ENCODE assay signal across 14 cellular contexts in the genomic region with DNA sequence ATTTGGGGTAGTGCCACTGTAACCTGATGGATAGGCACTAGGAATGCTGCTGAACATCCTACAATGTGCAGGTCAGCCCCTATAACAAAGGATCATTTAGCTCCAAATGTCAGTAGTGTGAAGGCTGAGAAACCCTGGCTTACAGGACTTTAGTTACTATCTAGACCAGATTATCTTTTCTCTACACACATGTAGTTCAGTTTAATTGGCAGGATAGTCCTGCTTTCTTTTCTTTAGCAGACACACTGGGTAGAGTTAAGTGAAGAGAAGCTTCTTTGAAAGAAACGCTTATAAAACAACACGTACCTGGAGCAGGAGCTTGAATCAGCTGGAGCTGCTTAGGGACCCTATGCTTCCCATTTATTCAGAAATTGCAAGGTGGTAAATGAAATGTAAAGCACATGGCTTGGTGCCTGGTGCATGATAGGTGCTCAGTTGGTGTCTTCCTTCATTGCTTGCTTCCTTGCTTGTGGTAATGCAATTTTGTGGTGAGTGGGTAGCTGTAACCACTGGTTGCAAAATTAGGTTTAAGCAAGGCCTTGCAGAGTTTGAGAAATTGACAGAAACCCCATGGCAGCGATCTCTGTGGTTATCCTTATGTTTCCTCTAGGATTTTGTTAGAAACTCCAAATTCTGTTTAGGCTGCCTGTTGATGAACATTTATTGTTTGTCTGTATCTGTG. TPM values are rescaled to one million over a fixed set of nuclear protein-coding genes. Genes with fewer than 3 reads are reported as not detected.
DNase-seq lines count a peak whose midpoint lies in the region; TF ChIP-seq lines count a peak whose summit lies in the region.
"Had no signal": no experiment of that assay in that cellular context is flagged by ENCODE, and none has a peak within 500 bp of the region (broad histone marks: within the 10 kb centered on the region; RNA-seq: fewer than 3 reads in every experiment).

No MANE protein-coding gene starts in this region.

- TF ChIP-seq CTCF in endodermal cell (conservative IDR thresholded peaks at IDR 0.05), result no peak

- H3K27ac ChIP-seq in adipose tissue (ENCODE audit: low read depth, low read length), result peak overlapping the region; percentile 25
- peak overlapping the region; percentile 17 for H3K27ac ChIP-seq in neuronal stem cell (replicated peaks; ENCODE audit: low read length)
- no peak overlapping the region for H3K27ac ChIP-seq in endodermal cell (ENCODE audit: low read depth, low read length)
- H3K27ac ChIP-seq: testis had no signal

- no peak overlapping the region for H3K4me3 Mint-ChIP-seq in endodermal cell

- H3K4me1 ChIP-seq in neuronal stem cell (ENCODE audit: control insufficient read depth in 2 of 2, insufficient read depth in 1 of 2, low read depth in 1 of 2, low read length in 2 of 2), result peaks cover 7 to 13% of the 10 kb centered on the region in 2 donors
- peaks cover 18% of the 10 kb centered on the region for H3K4me1 ChIP-seq in endodermal cell (ENCODE audit: control insufficient read depth, insufficient read depth, low read length)

- no peak overlapping the region for H3K18ac ChIP-seq in neuronal stem cell (ENCODE audit: low read length)

- H2AK5ac ChIP-seq in neuronal stem cell (ENCODE audit: low read depth, low read length), result no peak overlapping the region

- H2BK120ac ChIP-seq in neuronal stem cell (ENCODE audit: low read depth, low read length), result no peak overlapping the region

- H3K27me3 ChIP-seq in neuronal stem cell (ENCODE audit: control insufficient read depth in 3 of 3, insufficient read depth in 3 of 3, low read depth in 1 of 3, low read length in 3 of 3) (no peaks in the 10 kb centered on the region), endodermal cell (ENCODE audit: control insufficient read depth, insufficient read depth, low read length, poor library complexity, severe bottlenecking) (no peaks in the 10 kb centered on the region)
- H3K27me3 ChIP-seq: testis had no signal

- H2BK15ac ChIP-seq in neuronal stem cell (ENCODE audit: low read length), result no peak overlapping the region

- H3K79me1 ChIP-seq in neuronal stem cell (ENCODE audit: low read depth, low read length), result no peaks in the 10 kb centered on the region

- H3K9me3 ChIP-seq in neuronal stem cell (replicated peaks in 1 of 2; ENCODE audit: control insufficient read depth in 2 of 2, insufficient read depth in 1 of 2, low read depth in 1 of 2, low read length in 2 of 2) (no peaks in the 10 kb centered on the region), endodermal cell (ENCODE audit: control insufficient read depth, low read length) (no peaks in the 10 kb centered on the region)
- H3K9me3 ChIP-seq: testis had no signal

- H3K4me1 Mint-ChIP-seq in endodermal cell, result peaks cover 62% of the 10 kb centered on the region

- H4K8ac ChIP-seq in neuronal stem cell (ENCODE audit: low read depth, low read length), result no peak overlapping the region

- no peak overlapping the region for H2BK5ac ChIP-seq in neuronal stem cell (ENCODE audit: low read length)

- no peak overlapping the region for H3K4ac ChIP-seq in neuronal stem cell (ENCODE audit: low read length)

- H3K4me3 ChIP-seq in neuronal stem cell (ENCODE audit: low read length in 2 of 2) (no peak overlapping the region), endodermal cell (ENCODE audit: low read length) (no peak overlapping the region)
- H3K4me3 ChIP-seq: testis had no signal

- H2AFZ ChIP-seq in neuronal stem cell (ENCODE audit: low read length), result no peak overlapping the region

- no peak overlapping the region for H2BK12ac ChIP-seq in neuronal stem cell (ENCODE audit: low read length)

- H4K91ac ChIP-seq in neuronal stem cell (ENCODE audit: low read depth, low read length, poor library complexity), result no peak overlapping the region

- no peak overlapping the region for H3K9ac ChIP-seq in neuronal stem cell (ENCODE audit: low read depth, low read length, poor library complexity)
- H3K9ac ChIP-seq in endodermal cell (ENCODE audit: extremely low read depth, low read length, poor library complexity, severe bottlenecking), result no peak overlapping the region

- peaks cover 11% of the 10 kb centered on the region for H3K36me3 Mint-ChIP-seq in endodermal cell (ENCODE audit: low read depth)

- no peak overlapping the region for H3K23ac ChIP-seq in neuronal stem cell (ENCODE audit: low read depth, low read length, poor library complexity)

- no peak overlapping the region for H3K27ac Mint-ChIP-seq in endodermal cell

- H3K36me3 ChIP-seq in neuronal stem cell (replicated peaks in 1 of 2; ENCODE audit: control insufficient read depth in 2 of 2, insufficient read depth in 2 of 2, low read length in 2 of 2) (peaks cover 0 to 15% of the 10 kb centered on the region in 2 donors), endodermal cell (ENCODE audit: control insufficient read depth, insufficient read depth, low read length) (peaks cover 6% of the 10 kb centered on the region)

- H3K4me2 ChIP-seq in neuronal stem cell (ENCODE audit: insufficient read depth, low read length, poor library complexity, severe bottlenecking), result no peak overlapping the region

- H3K27me3 Mint-ChIP-seq in endodermal cell (ENCODE audit: insufficient read depth), result peaks cover 11% of the 10 kb centered on the region

- WGBS in adipose tissue, 3 donors, result 60 to 82% (median 63%) methylated on average over 3 of the region's 3 CpGs
- no CpG with 5 or more reads among the region's 3 CpGs for WGBS in neuronal stem cell (ENCODE audit: extremely low coverage in 2 of 2, insufficient read length in 2 of 2, insufficient replicate concordance in 1 of 2), 2 donors
- 89 to 96% methylated on average over 3 of the region's 3 CpGs for WGBS in endodermal cell (ENCODE audit: insufficient coverage in 1 of 2, insufficient read length in 1 of 2), 2 experiments

- H3K9me3 Mint-ChIP-seq in endodermal cell, result no peaks in the 10 kb centered on the region

- H3K14ac ChIP-seq in neuronal stem cell (ENCODE audit: low read length), result no peak overlapping the region

- DNase-seq in GF-D8 (lab: John Stamatoyannopoulos, UW) (peak; percentile 96), MV-4-11 (lab: John Stamatoyannopoulos, UW) (peak; percentile 95), neuronal stem cell (ENCODE audit: low spot score) (no peak), pons (ENCODE audit: low spot score) (no peak), endodermal cell (no peak), NCI-H1092 treated with DMSO at 0.1 percent for 48 hours (lab: John Stamatoyannopoulos, UW) (no peak), NCI-H1105 (lab: John Stamatoyannopoulos, UW) (no peak)
- DNase-seq: activated CD4-positive, alpha-beta T cell treated with anti-CD3 and anti-CD28 coated beads, Interleukin-2, amount 50 U/mL, for 48 hours; caudate nucleus; midbrain; testis had no signal

RNA-seq across cellular contexts. Expression of gene METTL9, which starts 9.4 kb away (rescaled TPM):
- polyA plus RNA-seq in adipose tissue, result 10 to 100 TPM; 25.3 to 72.7 (median 72.1) TPM
- 168 TPM for polyA plus RNA-seq in neuronal stem cell (2013, experiment 1 of 2)
- polyA plus RNA-seq in neuronal stem cell (2013, experiment 2 of 2), result 167 TPM
- total RNA-seq in endodermal cell, result 100 to 1,000 TPM; 145 to 149 TPM
- 188 TPM for polyA plus RNA-seq in endodermal cell (2013, experiment 1 of 2)
- 168 TPM for polyA plus RNA-seq in endodermal cell (2013, experiment 2 of 2)

RNA-seq across cellular contexts. Expression of gene IGSF6, which starts 43.6 kb away (rescaled TPM):
- polyA plus RNA-seq in adipose tissue, result 1 to 10 TPM in 2 of 3 donors, under 1 TPM in 1; 0.32 to 4.6 (median 3.8) TPM
- not detected for polyA plus RNA-seq in neuronal stem cell (2013, experiment 1 of 2)
- polyA plus RNA-seq in neuronal stem cell (2013, experiment 2 of 2), result not detected
- total RNA-seq in endodermal cell, result not detected
- polyA plus RNA-seq in endodermal cell (2013, experiment 1 of 2), result not detected
- polyA plus RNA-seq in endodermal cell (2013, experiment 2 of 2), result not detected
- total RNA-seq: Daoy, RPMI7951 had no signal

RNA-seq across cellular contexts. Expression of gene OTOA, which starts 55.0 kb away (rescaled TPM):
- polyA plus RNA-seq in adipose tissue, result under 1 TPM in 2 of 3 donors, not detected in 1; 0.03 to 0.34 TPM
- polyA plus RNA-seq in neuronal stem cell (2013, experiment 1 of 2), result 1.8 TPM
- 2.1 TPM for polyA plus RNA-seq in neuronal stem cell (2013, experiment 2 of 2)
- under 1 TPM; 0.07 to 0.09 TPM for total RNA-seq in endodermal cell
- polyA plus RNA-seq in endodermal cell (2013, experiment 1 of 2), result 0.18 TPM
- 0.17 TPM for polyA plus RNA-seq in endodermal cell (2013, experiment 2 of 2)
- total RNA-seq: Daoy, RPMI7951 had no signal

Comparison
In these comparisons a context has a peak if more than half of its experiments do, and no peak if none do; other contexts are left out.
1. DNase-seq: peak in GF-D8 (single experiment) and MV-4-11 (single experiment); none in neuronal stem cell (single experiment), pons (single experiment), endodermal cell (single experiment), NCI-H1092 treated with DMSO at 0.1 percent for 48 hours (single experiment) and NCI-H1105 (single experiment).